ENCODE assay signal across 18 cellular contexts in the genomic region with DNA sequence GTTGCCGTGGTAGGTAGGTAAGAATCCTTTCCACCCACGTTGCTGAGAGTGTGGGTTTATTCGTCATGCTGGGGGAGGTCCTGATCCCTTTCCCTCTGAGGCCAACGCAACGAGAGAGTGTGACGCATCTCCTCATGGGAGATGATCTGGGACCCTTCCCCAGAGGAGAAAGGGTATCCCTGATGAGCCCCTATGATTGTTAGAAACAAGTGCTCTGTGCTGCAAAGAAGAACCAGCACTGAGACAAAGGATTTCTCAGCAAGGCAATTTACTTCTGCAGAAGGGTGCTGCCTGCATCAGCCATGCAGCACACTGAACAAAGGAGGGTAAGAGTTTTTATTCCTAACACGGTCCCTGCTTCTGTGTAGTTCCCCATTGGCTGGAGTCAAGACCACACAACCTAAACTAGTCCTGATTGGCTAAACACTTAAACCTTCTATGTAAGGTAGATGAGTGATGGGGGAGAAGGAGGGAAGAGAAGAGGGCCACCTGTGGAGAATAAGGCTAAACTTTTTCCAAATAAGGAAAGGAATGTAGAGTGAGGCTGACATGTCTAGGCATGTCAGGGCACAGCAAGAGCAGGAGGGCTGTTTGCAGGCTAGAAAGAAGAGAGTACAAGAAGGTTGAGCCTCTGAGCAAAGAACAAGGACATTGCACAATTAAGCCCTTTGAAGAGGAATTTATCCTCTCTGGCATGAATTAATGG. TPM values are rescaled to one million over a fixed set of nuclear protein-coding genes. Genes with fewer than 3 reads are reported as not detected.
DNase-seq lines count a peak whose midpoint lies in the region; ATAC-seq, FAIRE-seq and TF ChIP-seq lines count a peak whose summit lies in the region.
"Had no signal": no experiment of that assay in that cellular context is flagged by ENCODE, and none has a peak within 500 bp of the region (broad histone marks: within the 10 kb centered on the region; RNA-seq: fewer than 3 reads in every experiment).

No MANE protein-coding gene starts in this region.

- ATAC-seq in HepG2: no peak
- ATAC-seq in right lobe of liver: no peak
- ATAC-seq in activated T-helper 17 cell treated with anti-CD3 and anti-CD28 coated beads, Interleukin-2, amount 50 U/mL, for 72 hours (replicated peaks): no peak
- no peak for ATAC-seq in foreskin keratinocyte
- no peak for ATAC-seq in GM19455 (IDR thresholded peaks at IDR 0.05; ENCODE audit: unreplicated experiment)
- ATAC-seq: activated CD4-positive, alpha-beta T cell treated with anti-CD3 and anti-CD28 coated beads for 36 hours had no signal

- TF ChIP-seq CTCF in HepG2 (CRISPR knock-in tag; IDR thresholded peaks at IDR 0.05): no peak
- TF ChIP-seq CTCF in right lobe of liver (IDR thresholded peaks at IDR 0.05): no peak
- TF ChIP-seq CTCF in foreskin keratinocyte (conservative IDR thresholded peaks at IDR 0.05): no peak

- no peaks in the 10 kb centered on the region for H4K20me1 ChIP-seq in HepG2 (ENCODE audit: insufficient read depth, low read length)

- H3K4me3 ChIP-seq in HepG2 (replicated peaks in 1 of 3; ENCODE audit: insufficient read depth in 1 of 3, low read depth in 2 of 3, low read length in 3 of 3): no peak overlapping the region
- H3K4me3 ChIP-seq in right lobe of liver: no peak overlapping the region
- H3K4me3 ChIP-seq: coronary artery, esophagus muscularis mucosa, skin epidermis had no signal

- POLR2A ChIA-PET in HepG2 (lab: Yijun Ruan, JAX): no interaction called here

- H3K9me3 ChIP-seq in HepG2 (ENCODE audit: low read length): peaks cover 32% of the 10 kb centered on the region
- H3K9me3 ChIP-seq in right lobe of liver: peaks cover 0 to 5% (median 0%) of the 10 kb centered on the region in 4 donors

- peaks cover 17% of the 10 kb centered on the region for H3K4me1 Mint-ChIP-seq in activated T-helper 17 cell treated with anti-CD3 and anti-CD28 coated beads, Interleukin-2, amount 50 U/mL, for 72 hours

- H3K27ac ChIP-seq in HepG2 (ENCODE audit: extremely low read length, insufficient read depth, low read length): no peak overlapping the region
- H3K27ac ChIP-seq in right lobe of liver: no peak overlapping the region
- no peak overlapping the region for H3K27ac ChIP-seq in foreskin keratinocyte
- H3K27ac ChIP-seq: coronary artery, esophagus muscularis mucosa, HL-60 had no signal

- no peaks in the 10 kb centered on the region for H3K27me3 Mint-ChIP-seq in activated T-helper 17 cell treated with anti-CD3 and anti-CD28 coated beads, Interleukin-2, amount 50 U/mL, for 72 hours
- H3K27me3 Mint-ChIP-seq: activated CD4-positive, alpha-beta T cell treated with anti-CD3 and anti-CD28 coated beads for 36 hours had no signal

- H3K4me2 ChIP-seq in HepG2 (ENCODE audit: low read depth, low read length): no peak overlapping the region

- H3K4me3 Mint-ChIP-seq in activated T-helper 17 cell treated with anti-CD3 and anti-CD28 coated beads, Interleukin-2, amount 50 U/mL, for 72 hours: no peak overlapping the region
- H3K4me3 Mint-ChIP-seq: activated CD4-positive, alpha-beta T cell treated with anti-CD3 and anti-CD28 coated beads for 36 hours had no signal

- H3K36me3 ChIP-seq in HepG2 (replicated peaks in 1 of 2; ENCODE audit: control insufficient read depth in 1 of 2, insufficient read depth in 2 of 2, low read length in 2 of 2) (no peaks in the 10 kb centered on the region), right lobe of liver (no peaks in the 10 kb centered on the region)
- H3K36me3 ChIP-seq: esophagus muscularis mucosa had no signal

- H3K27ac Mint-ChIP-seq in activated T-helper 17 cell treated with anti-CD3 and anti-CD28 coated beads, Interleukin-2, amount 50 U/mL, for 72 hours: peak overlapping the region; percentile 34
- H3K27ac Mint-ChIP-seq: activated CD4-positive, alpha-beta T cell treated with anti-CD3 and anti-CD28 coated beads for 36 hours had no signal

- H3K36me3 Mint-ChIP-seq in activated T-helper 17 cell treated with anti-CD3 and anti-CD28 coated beads, Interleukin-2, amount 50 U/mL, for 72 hours (ENCODE audit: low read depth): no peaks in the 10 kb centered on the region

- intact Hi-C loops in HepG2 (cut with micrococcal nuclease; ENCODE audit: unreplicated experiment) (no loop called here), right lobe of liver (cut with DNase I) (no loop called here)

- TF ChIP-seq EP300 in HepG2 (IDR thresholded peaks at IDR 0.05; ENCODE audit: low read depth in 2 of 2, low read length in 2 of 2) (no peak), HepG2 (CRISPR knock-in tag; IDR thresholded peaks at IDR 0.05; ENCODE audit: borderline replicate concordance) (no peak)

- FAIRE-seq in HepG2 (lab: Jason Lieb, UNC): no peak
- FAIRE-seq in urothelium cell line (lab: Jason Lieb, UNC): peak; percentile 52

- H3K27me3 ChIP-seq in HepG2 (ENCODE audit: control insufficient read depth in 1 of 2, insufficient read depth in 2 of 2, low read length in 2 of 2) (peaks cover 0 to 7% of the 10 kb centered on the region in 2 experiments; a peak in 2 of 5 replicates), right lobe of liver (no peaks in the 10 kb centered on the region), foreskin keratinocyte (no peaks in the 10 kb centered on the region)
- H3K27me3 ChIP-seq: esophagus muscularis mucosa had no signal

- no peak for DNase-seq in HepG2 (ENCODE audit: low spot score)
- DNase-seq in right lobe of liver: no peak
- peak; percentile 9 to 19 for DNase-seq in foreskin keratinocyte
- no peak for DNase-seq in urothelium cell line (ENCODE audit: low spot score)
- DNase-seq in kidney glomerular epithelial cell (lab: John Stamatoyannopoulos, UW): no peak
- no peak for DNase-seq in stimulated activated CD4-positive, alpha-beta T cell treated with anti-CD3 and anti-CD28 coated beads, Interleukin-2, amount 100 ng/mL, for 24 hours
- DNase-seq: activated CD4-positive, alpha-beta T cell treated with anti-CD3 and anti-CD28 coated beads for 36 hours; MM.1S; NCI-H2081 had no signal

- WGBS in HepG2 (ENCODE audit: low lambda C conversion rate): 16% methylated on average over 7 of the region's 7 CpGs
- 59% methylated on average over 6 of the region's 7 CpGs for WGBS in right lobe of liver (ENCODE audit: insufficient coverage, low coverage, low lambda C conversion rate, missing lambda C conversion rate)

- no peaks in the 10 kb centered on the region for H3K4me1 ChIP-seq in HepG2 (ENCODE audit: insufficient read depth, low read length)
- H3K4me1 ChIP-seq in right lobe of liver: no peaks in the 10 kb centered on the region
- H3K4me1 ChIP-seq in foreskin keratinocyte: no peaks in the 10 kb centered on the region
- H3K4me1 ChIP-seq: esophagus muscularis mucosa had no signal

- no peak overlapping the region for H2AFZ ChIP-seq in HepG2 (ENCODE audit: low read length)

- in situ Hi-C loops in HepG2 (cut with HindIII; ENCODE audit: extremely low pct_ligation_motif_present, low pct_unique_long_range_greater_than_20kb): no loop called here

- peaks cover 23% of the 10 kb centered on the region for H3K9me3 Mint-ChIP-seq in activated T-helper 17 cell treated with anti-CD3 and anti-CD28 coated beads, Interleukin-2, amount 50 U/mL, for 72 hours

- no peaks in the 10 kb centered on the region for H3K79me2 ChIP-seq in HepG2 (ENCODE audit: insufficient read depth, low read length)

- TF ChIP-seq POLR2A in HepG2 (IDR thresholded peaks at IDR 0.05; ENCODE audit: insufficient read depth in 1 of 2, low read depth in 2 of 2, low read length in 2 of 2) (no peak), right lobe of liver (IDR thresholded peaks at IDR 0.05) (no peak)

- no peak for TF ChIP-seq RAD21 in HepG2 (CRISPR knock-in tag; IDR thresholded peaks at IDR 0.05)

- BruUV-seq in HepG2 (replicated peaks; lab: Mats Ljungman, UMichigan): no TSS peak

- H3K9ac ChIP-seq in HepG2 (ENCODE audit: insufficient read depth, low read depth, low read length): no peak overlapping the region

- CTCF ChIA-PET in HepG2 (lab: Yijun Ruan, JAX; ENCODE audit: low intra/inter-chr PET ratio, low total read pairs): no interaction called here

RNA-seq across cellular contexts. Expression of a gene that starts 21.3 kb away (rescaled TPM):
- total RNA-seq in HepG2 (2016; rRNA removed; fragmentation: Illumina TruSeq; extraction: Trizol) (not detected in 2 replicates), right lobe of liver (not detected), foreskin keratinocyte (not detected in 2 replicates)
- total RNA-seq in HepG2 (2016; cell fraction: cytosol; rRNA removed; fragmentation: Illumina TruSeq; extraction: Trizol; ENCODE audit: low read depth): not detected in 2 replicates
- total RNA-seq in HepG2 (2016; cell fraction: insoluble cytoplasmic fraction; rRNA removed; fragmentation: Illumina TruSeq; extraction: Trizol): not detected in 2 replicates
- not detected in 2 replicates for total RNA-seq in HepG2 (2016; cell fraction: membrane; rRNA removed; fragmentation: Illumina TruSeq; extraction: Trizol)
- not detected in 2 replicates for total RNA-seq in HepG2 (2016; cell fraction: nucleus; rRNA removed; fragmentation: Illumina TruSeq; extraction: Trizol)
- polyA plus RNA-seq in HepG2 (2011; rRNA removed) (not detected in 2 replicates), foreskin keratinocyte (not detected in 2 replicates)
- polyA plus RNA-seq in HepG2 (2011; cell fraction: cytosol; rRNA removed): not detected in 2 replicates
- polyA plus RNA-seq in HepG2 (2011; cell fraction: nucleus; rRNA removed): not detected in 2 replicates
- polyA plus RNA-seq in HepG2 (2012): not detected in 2 replicates
- polyA plus RNA-seq in HepG2 (2016; cell fraction: cytosol; fragmentation: Illumina TruSeq; extraction: Trizol; ENCODE audit: low read depth): not detected in 2 replicates
- not detected in 2 replicates for polyA plus RNA-seq in HepG2 (2016; cell fraction: insoluble cytoplasmic fraction; fragmentation: Illumina TruSeq; extraction: Trizol; ENCODE audit: low read depth)
- not detected in 2 replicates for polyA plus RNA-seq in HepG2 (2016; cell fraction: membrane; fragmentation: Illumina TruSeq; extraction: Trizol; ENCODE audit: low read depth)
- polyA plus RNA-seq in HepG2 (2016; cell fraction: nucleus; fragmentation: Illumina TruSeq; extraction: Trizol; ENCODE audit: insufficient read depth, low read depth): not detected in 2 replicates
- polyA minus RNA-seq in HepG2 (2011; rRNA and poly(A)+ RNA removed; ENCODE audit: low replicate concordance): not detected in 2 replicates
- polyA minus RNA-seq in HepG2 (2011; cell fraction: cytosol; rRNA and poly(A)+ RNA removed): not detected in 2 replicates
- not detected in 2 replicates for polyA minus RNA-seq in HepG2 (2011; cell fraction: nucleus; rRNA and poly(A)+ RNA removed)
- total RNA-seq in activated T-helper 17 cell treated with anti-CD3 and anti-CD28 coated beads, Interleukin-2, amount 50 U/mL, for 72 hours: not detected
- total RNA-seq: activated CD4-positive, alpha-beta T cell treated with anti-CD3 and anti-CD28 coated beads for 36 hours; esophagus muscularis mucosa; lung microvascular endothelial cell; omental fat pad; T-helper 2 cell treated with Interferon-gamma antibody and Interleukin-4, amounts not matched to agents 100 ng/mL and 5 ng/mL, for 36 hours had no signal

RNA-seq across cellular contexts. Expression of a gene that starts 29.6 kb away (rescaled TPM):
- total RNA-seq in HepG2 (2016; rRNA removed; fragmentation: Illumina TruSeq; extraction: Trizol): not detected in 2 replicates
- total RNA-seq in HepG2 (2016; cell fraction: cytosol; rRNA removed; fragmentation: Illumina TruSeq; extraction: Trizol; ENCODE audit: low read depth): not detected in 2 replicates
- total RNA-seq in HepG2 (2016; cell fraction: insoluble cytoplasmic fraction; rRNA removed; fragmentation: Illumina TruSeq; extraction: Trizol): not detected in 2 replicates
- not detected in 2 replicates for total RNA-seq in HepG2 (2016; cell fraction: membrane; rRNA removed; fragmentation: Illumina TruSeq; extraction: Trizol)
- not detected in 2 replicates for total RNA-seq in HepG2 (2016; cell fraction: nucleus; rRNA removed; fragmentation: Illumina TruSeq; extraction: Trizol)
- polyA plus RNA-seq in HepG2 (2011; rRNA removed): not detected in 2 replicates
- polyA plus RNA-seq in HepG2 (2011; cell fraction: cytosol; rRNA removed): not detected in 2 replicates
- polyA plus RNA-seq in HepG2 (2011; cell fraction: nucleus; rRNA removed): not detected in 2 replicates
- polyA plus RNA-seq in HepG2 (2012): not detected in 2 replicates
- not detected in 2 replicates for polyA plus RNA-seq in HepG2 (2016; cell fraction: cytosol; fragmentation: Illumina TruSeq; extraction: Trizol; ENCODE audit: low read depth)
- polyA plus RNA-seq in HepG2 (2016; cell fraction: insoluble cytoplasmic fraction; fragmentation: Illumina TruSeq; extraction: Trizol; ENCODE audit: low read depth): not detected in 2 replicates
- not detected in 2 replicates for polyA plus RNA-seq in HepG2 (2016; cell fraction: membrane; fragmentation: Illumina TruSeq; extraction: Trizol; ENCODE audit: low read depth)
- polyA plus RNA-seq in HepG2 (2016; cell fraction: nucleus; fragmentation: Illumina TruSeq; extraction: Trizol; ENCODE audit: insufficient read depth, low read depth): not detected in 2 replicates
- polyA minus RNA-seq in HepG2 (2011; rRNA and poly(A)+ RNA removed; ENCODE audit: low replicate concordance): not detected in 2 replicates
- polyA minus RNA-seq in HepG2 (2011; cell fraction: cytosol; rRNA and poly(A)+ RNA removed): not detected in 2 replicates
- not detected in 2 replicates for polyA minus RNA-seq in HepG2 (2011; cell fraction: nucleus; rRNA and poly(A)+ RNA removed)
- total RNA-seq in right lobe of liver: not detected
- total RNA-seq in activated T-helper 17 cell treated with anti-CD3 and anti-CD28 coated beads, Interleukin-2, amount 50 U/mL, for 72 hours: not detected
- not detected in 2 replicates for total RNA-seq in foreskin keratinocyte
- polyA plus RNA-seq in foreskin keratinocyte: not detected in 2 replicates
- total RNA-seq: activated CD4-positive, alpha-beta T cell treated with anti-CD3 and anti-CD28 coated beads for 36 hours; esophagus muscularis mucosa; lung microvascular endothelial cell; omental fat pad had no signal

RNA-seq across cellular contexts. Expression of a gene that starts 41.7 kb away (rescaled TPM):
- not detected in 2 replicates for total RNA-seq in HepG2 (2016; rRNA removed; fragmentation: Illumina TruSeq; extraction: Trizol)
- total RNA-seq in HepG2 (2016; cell fraction: cytosol; rRNA removed; fragmentation: Illumina TruSeq; extraction: Trizol; ENCODE audit: low read depth): not detected in 2 replicates
- not detected in 2 replicates for total RNA-seq in HepG2 (2016; cell fraction: insoluble cytoplasmic fraction; rRNA removed; fragmentation: Illumina TruSeq; extraction: Trizol)
- not detected in 2 replicates for total RNA-seq in HepG2 (2016; cell fraction: membrane; rRNA removed; fragmentation: Illumina TruSeq; extraction: Trizol)
- not detected in 2 replicates for total RNA-seq in HepG2 (2016; cell fraction: nucleus; rRNA removed; fragmentation: Illumina TruSeq; extraction: Trizol)
- not detected in 2 replicates for polyA plus RNA-seq in HepG2 (2011; rRNA removed)
- polyA plus RNA-seq in HepG2 (2011; cell fraction: cytosol; rRNA removed): not detected in 2 replicates
- not detected in 2 replicates for polyA plus RNA-seq in HepG2 (2011; cell fraction: nucleus; rRNA removed)
- not detected in 2 replicates for polyA plus RNA-seq in HepG2 (2012)
- polyA plus RNA-seq in HepG2 (2016; cell fraction: cytosol; fragmentation: Illumina TruSeq; extraction: Trizol; ENCODE audit: low read depth): not detected in 2 replicates
- polyA plus RNA-seq in HepG2 (2016; cell fraction: insoluble cytoplasmic fraction; fragmentation: Illumina TruSeq; extraction: Trizol; ENCODE audit: low read depth): not detected in 2 replicates
- polyA plus RNA-seq in HepG2 (2016; cell fraction: membrane; fragmentation: Illumina TruSeq; extraction: Trizol; ENCODE audit: low read depth): not detected in 2 replicates
- polyA plus RNA-seq in HepG2 (2016; cell fraction: nucleus; fragmentation: Illumina TruSeq; extraction: Trizol; ENCODE audit: insufficient read depth, low read depth): not detected in 2 replicates
- 0.80 TPM in 1 of 2 replicates, not detected in the other for polyA minus RNA-seq in HepG2 (2011; rRNA and poly(A)+ RNA removed; ENCODE audit: low replicate concordance)
- polyA minus RNA-seq in HepG2 (2011; cell fraction: cytosol; rRNA and poly(A)+ RNA removed): not detected in 2 replicates
- not detected in 2 replicates for polyA minus RNA-seq in HepG2 (2011; cell fraction: nucleus; rRNA and poly(A)+ RNA removed)
- 10 to 100 TPM in 1 of 6 experiments, 1 to 10 TPM in 5; 1.4 to 11.1 (median 4.9) TPM for total RNA-seq in right lobe of liver
- 10 to 100 TPM; 21.8 to 54.0 TPM for total RNA-seq in activated T-helper 17 cell treated with anti-CD3 and anti-CD28 coated beads, Interleukin-2, amount 50 U/mL, for 72 hours
- total RNA-seq in foreskin keratinocyte: 0.51 and 1.4 TPM in 2 replicates
- 0.46 and 1.2 TPM in 2 replicates for polyA plus RNA-seq in foreskin keratinocyte

Comparison
In these comparisons a context has a peak if more than half of its experiments do, and no peak if none do; other contexts are left out.
1. DNase-seq: peak in foreskin keratinocyte (2 of 2); none in HepG2 (single experiment), right lobe of liver (0 of 3), urothelium cell line (single experiment), kidney glomerular epithelial cell (single experiment) and stimulated activated CD4-positive, alpha-beta T cell treated with anti-CD3 and anti-CD28 coated beads, Interleukin-2, amount 100 ng/mL, for 24 hours (0 of 2).